ENCODE assay signal across 8 cellular contexts in genomic region chr4:152255437-152255836, GRCh38.
DNase-seq lines count a peak whose midpoint lies in the region; ATAC-seq and TF ChIP-seq lines count a peak whose summit lies in the region.

No MANE protein-coding gene starts in this region.

- no peak overlapping the region for H3K27ac Mint-ChIP-seq in stimulated activated effector memory CD8-positive, alpha-beta T cell treated with anti-CD3 and anti-CD28 coated beads, Interleukin-12 subunit alpha, Interleukin-12 subunit beta, amount 100 ng/mL, for 72 hours

- H3K4me1 Mint-ChIP-seq in stimulated activated effector memory CD8-positive, alpha-beta T cell treated with anti-CD3 and anti-CD28 coated beads, Interleukin-12 subunit alpha, Interleukin-12 subunit beta, amount 100 ng/mL, for 72 hours, result peaks cover 14% of the 10 kb centered on the region

- H3K4me3 Mint-ChIP-seq in stimulated activated effector memory CD8-positive, alpha-beta T cell treated with anti-CD3 and anti-CD28 coated beads, Interleukin-12 subunit alpha, Interleukin-12 subunit beta, amount 100 ng/mL, for 72 hours, result no peak overlapping the region

- DNase-seq in DMS153 (lab: John Stamatoyannopoulos, UW) (peak; percentile 89), epithelial cell of esophagus (ENCODE audit: low read depth) (peak; percentile 51), NK-92 (lab: John Stamatoyannopoulos, UW; ENCODE audit: unreplicated experiment) (no peak)
- DNase-seq in stimulated activated effector memory CD8-positive, alpha-beta T cell treated with anti-CD3 and anti-CD28 coated beads, Interleukin-12 subunit alpha, Interleukin-12 subunit beta, amount 100 ng/mL, for 72 hours (ENCODE audit: low spot score in 2 of 2), result peak; percentile 48 to 80

- peaks cover 3% of the 10 kb centered on the region for H3K9me3 Mint-ChIP-seq in stimulated activated effector memory CD8-positive, alpha-beta T cell treated with anti-CD3 and anti-CD28 coated beads, Interleukin-12 subunit alpha, Interleukin-12 subunit beta, amount 100 ng/mL, for 72 hours

- H3K4me3 ChIP-seq in epithelial cell of esophagus (ENCODE audit: low read length), result no peak overlapping the region

- H3K36me3 Mint-ChIP-seq in stimulated activated effector memory CD8-positive, alpha-beta T cell treated with anti-CD3 and anti-CD28 coated beads, Interleukin-12 subunit alpha, Interleukin-12 subunit beta, amount 100 ng/mL, for 72 hours, result no peaks in the 10 kb centered on the region

- ATAC-seq in GM21367 (IDR thresholded peaks at IDR 0.05; ENCODE audit: unreplicated experiment), result peak; percentile 78
- peak; percentile 89 for ATAC-seq in HG03571 (IDR thresholded peaks at IDR 0.05; ENCODE audit: unreplicated experiment)
- peak; percentile 82 to 89 for ATAC-seq in activated CD4-positive, CD25-positive, alpha-beta regulatory T cell treated with anti-CD3 and anti-CD28 coated beads, Interleukin-2, amount 50 U/mL, for 24 hours
- ATAC-seq in stimulated activated effector memory CD8-positive, alpha-beta T cell treated with anti-CD3 and anti-CD28 coated beads, Interleukin-12 subunit alpha, Interleukin-12 subunit beta, amount 100 ng/mL, for 72 hours, result peak; percentile 100
- ATAC-seq in GM19324 (IDR thresholded peaks at IDR 0.05; ENCODE audit: low FRiP score, unreplicated experiment), result no peak

- TF ChIP-seq CTCF in epithelial cell of esophagus (IDR thresholded peaks at IDR 0.05; ENCODE audit: insufficient read depth, low read depth, low read length, missing control alignments), result no peak
